Comparison of ENCODE assay signal across 18 cellular contexts in the genomic region with DNA sequence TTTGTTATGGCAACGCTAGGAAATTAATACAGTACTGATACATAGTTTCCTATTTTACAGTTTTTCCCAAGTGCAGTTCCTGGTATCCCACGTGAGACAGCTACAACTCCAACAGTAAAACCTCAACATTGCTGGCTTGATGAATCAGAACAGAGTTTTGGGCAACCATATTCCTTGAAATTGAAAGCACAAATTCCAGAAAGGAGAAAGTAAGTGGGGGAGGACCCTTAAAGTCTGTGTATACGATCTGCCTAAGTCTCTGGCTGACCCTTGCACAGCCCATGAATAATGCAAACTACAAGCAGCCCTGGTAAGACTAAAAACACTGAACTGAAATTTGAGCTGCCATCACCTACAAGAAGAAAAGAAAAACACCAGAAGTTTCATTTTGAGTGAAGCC.
DNase-seq lines count a peak whose midpoint lies in the region; TF ChIP-seq lines count a peak whose summit lies in the region.
"Had no signal": no experiment of that assay in that cellular context is flagged by ENCODE, and none has a peak within 500 bp of the region (broad histone marks: within the 10 kb centered on the region; RNA-seq: fewer than 3 reads in every experiment).

No MANE protein-coding gene starts in this region.

- in situ Hi-C loops in astrocyte of the spinal cord (cut with HindIII; ENCODE audit: low sequenced_read_pairs), result no loop called here

- TF ChIP-seq CTCF in astrocyte of the spinal cord (IDR thresholded peaks at IDR 0.05; ENCODE audit: low read depth, low read length) (no peak), kidney epithelial cell (IDR thresholded peaks at IDR 0.05; ENCODE audit: insufficient read depth, low read length, poor library complexity, severe bottlenecking) (no peak), smooth muscle cell (IDR thresholded peaks at IDR 0.05; ENCODE audit: borderline replicate concordance, insufficient read depth, poor library complexity, severe bottlenecking) (no peak), SK-N-SH (IDR thresholded peaks at IDR 0.05) (no peak)

- H3K36me3 ChIP-seq in MG63 (no peaks in the 10 kb centered on the region), kidney epithelial cell (ENCODE audit: control insufficient read depth, insufficient read depth, low read length) (no peaks in the 10 kb centered on the region), smooth muscle cell (ENCODE audit: low read depth) (no peaks in the 10 kb centered on the region), SK-N-SH (replicated peaks in 1 of 2; ENCODE audit: control insufficient read depth in 1 of 2, insufficient read depth in 2 of 2, low read length in 1 of 2) (no peaks in the 10 kb centered on the region)
- H3K36me3 ChIP-seq: ascending aorta had no signal

- no peaks in the 10 kb centered on the region for H3K27me3 ChIP-seq in MG63
- no peaks in the 10 kb centered on the region for H3K27me3 ChIP-seq in kidney epithelial cell (ENCODE audit: control insufficient read depth, insufficient read depth, low read length)
- no peaks in the 10 kb centered on the region for H3K27me3 ChIP-seq in smooth muscle cell (ENCODE audit: low read depth)
- H3K27me3 ChIP-seq in SK-N-SH (ENCODE audit: insufficient read depth), result no peaks in the 10 kb centered on the region
- H3K27me3 ChIP-seq: ascending aorta had no signal

- H3F3A ChIP-seq in smooth muscle cell (ENCODE audit: low read depth) (no peaks in the 10 kb centered on the region), SK-N-SH (replicated peaks; ENCODE audit: insufficient read depth) (no peaks in the 10 kb centered on the region)

- H3K4me2 ChIP-seq in smooth muscle cell, result peak overlapping the region; percentile 51
- no peak overlapping the region for H3K4me2 ChIP-seq in SK-N-SH

- no peaks in the 10 kb centered on the region for H3K9me2 ChIP-seq in SK-N-SH

- peaks cover 10% of the 10 kb centered on the region for H3K4me1 ChIP-seq in smooth muscle cell (ENCODE audit: low read depth)
- no peaks in the 10 kb centered on the region for H3K4me1 ChIP-seq in SK-N-SH (ENCODE audit: control insufficient read depth in 1 of 2, insufficient read depth in 2 of 2, low read depth in 1 of 2, low read length in 1 of 2)
- H3K4me1 ChIP-seq: ascending aorta had no signal

- WGBS in smooth muscle cell (ENCODE audit: low lambda C conversion rate), result 39% methylated on average over 3 of the region's 3 CpGs
- 34% methylated on average over 3 of the region's 3 CpGs for WGBS in SK-N-SH (ENCODE audit: low lambda C conversion rate)

- CTCF ChIA-PET in SK-N-SH (lab: Yijun Ruan, JAX), result no interaction called here

- peak; percentile 1 for DNase-seq in MG63
- peak; percentile 46 for DNase-seq in astrocyte of the spinal cord (ENCODE audit: low read depth, low spot score)
- peak; percentile 2 for DNase-seq in kidney epithelial cell (ENCODE audit: low read depth)
- no peak for DNase-seq in smooth muscle cell (lab: John Stamatoyannopoulos, UW; ENCODE audit: unreplicated experiment)
- DNase-seq in stimulated activated CD4-positive, alpha-beta T cell treated with anti-CD3 and anti-CD28 coated beads, Interleukin-15, amount 100 ng/mL, for 24 hours, result no peak
- no peak for DNase-seq in SK-N-SH
- no peak for DNase-seq in DMS79 (lab: John Stamatoyannopoulos, UW)
- DNase-seq: activated CD8-positive, alpha-beta memory T cell treated with anti-CD3 and anti-CD28 coated beads, Interleukin-2, amount 50 U/mL, for 4 hours; C1 segment of cervical spinal cord; DMS53; MM.1S; naive thymus-derived CD4-positive, alpha-beta T cell; NCI-H1930; NCI-H82; right cardiac atrium; stimulated activated CD4-positive, alpha-beta T cell treated with anti-CD3 and anti-CD28 coated beads, Interleukin-4, amount 100 ng/mL, for 1 hour; stimulated activated CD8-positive, alpha-beta memory T cell treated with anti-CD3 and anti-CD28 coated beads, Interleukin-4, amount 100 ng/mL, for 48 hours had no signal

- no peaks in the 10 kb centered on the region for H4K20me1 ChIP-seq in smooth muscle cell (ENCODE audit: low read depth)
- no peaks in the 10 kb centered on the region for H4K20me1 ChIP-seq in SK-N-SH (ENCODE audit: insufficient read depth)

- H3K27ac ChIP-seq in smooth muscle cell (ENCODE audit: low read depth) (peak overlapping the region; percentile 26), SK-N-SH (ENCODE audit: low read depth in 2 of 2, low read length in 1 of 2) (no peak overlapping the region)
- H3K27ac ChIP-seq: ascending aorta had no signal

- no peak overlapping the region for H3K4me3 ChIP-seq in MG63
- H3K4me3 ChIP-seq in astrocyte of the spinal cord (ENCODE audit: low read depth, low read length), result no peak overlapping the region
- H3K4me3 ChIP-seq in kidney epithelial cell (ENCODE audit: low read depth, low read length), result no peak overlapping the region
- H3K4me3 ChIP-seq in smooth muscle cell, result no peak overlapping the region
- H3K4me3 ChIP-seq in SK-N-SH (ENCODE audit: low read depth in 2 of 2, low read length in 1 of 2), result no peak overlapping the region
- H3K4me3 ChIP-seq: ascending aorta had no signal

- no peak overlapping the region for H3K9ac ChIP-seq in smooth muscle cell (ENCODE audit: low read depth)
- no peak overlapping the region for H3K9ac ChIP-seq in SK-N-SH

- H3K79me2 ChIP-seq in smooth muscle cell (ENCODE audit: low read depth), result no peaks in the 10 kb centered on the region
- no peaks in the 10 kb centered on the region for H3K79me2 ChIP-seq in SK-N-SH (ENCODE audit: insufficient read depth)

- POLR2A ChIA-PET in SK-N-SH (lab: Yijun Ruan, JAX), result no interaction called here

- TF ChIP-seq RAD21 in SK-N-SH (IDR thresholded peaks at IDR 0.05; ENCODE audit: low read length), result no peak

- no peak for TF ChIP-seq EP300 in SK-N-SH (IDR thresholded peaks at IDR 0.05; ENCODE audit: borderline replicate concordance in 1 of 2, low read depth in 1 of 2, low read length in 1 of 2)

- H3K9me3 ChIP-seq in MG63, result no peaks in the 10 kb centered on the region
- no peaks in the 10 kb centered on the region for H3K9me3 ChIP-seq in smooth muscle cell (replicated peaks; ENCODE audit: low read depth)
- H3K9me3 ChIP-seq in SK-N-SH, result no peaks in the 10 kb centered on the region
- H3K9me3 ChIP-seq: ascending aorta had no signal

- H2AFZ ChIP-seq in smooth muscle cell (ENCODE audit: low read depth), result peak overlapping the region; percentile 74
- no peak overlapping the region for H2AFZ ChIP-seq in SK-N-SH (ENCODE audit: low read depth)

TF ChIP-seq in SK-N-SH, 30 proteins besides CTCF, POLR2A, EP300 and RAD21:
- TF ChIP-seq GABPA (IDR thresholded peaks at IDR 0.05; ENCODE audit: low read depth), result no peak
- TF ChIP-seq YY1 (IDR thresholded peaks at IDR 0.05; ENCODE audit: low read depth), result no peak
- TF ChIP-seq NRF1 (IDR thresholded peaks at IDR 0.05; ENCODE audit: low read depth, low read length), result no peak
- TF ChIP-seq TCF12 (IDR thresholded peaks at IDR 0.05), result no peak
- no peak for TF ChIP-seq MEF2A (IDR thresholded peaks at IDR 0.05; ENCODE audit: borderline replicate concordance, low read depth)
- TF ChIP-seq, protein P1, sequence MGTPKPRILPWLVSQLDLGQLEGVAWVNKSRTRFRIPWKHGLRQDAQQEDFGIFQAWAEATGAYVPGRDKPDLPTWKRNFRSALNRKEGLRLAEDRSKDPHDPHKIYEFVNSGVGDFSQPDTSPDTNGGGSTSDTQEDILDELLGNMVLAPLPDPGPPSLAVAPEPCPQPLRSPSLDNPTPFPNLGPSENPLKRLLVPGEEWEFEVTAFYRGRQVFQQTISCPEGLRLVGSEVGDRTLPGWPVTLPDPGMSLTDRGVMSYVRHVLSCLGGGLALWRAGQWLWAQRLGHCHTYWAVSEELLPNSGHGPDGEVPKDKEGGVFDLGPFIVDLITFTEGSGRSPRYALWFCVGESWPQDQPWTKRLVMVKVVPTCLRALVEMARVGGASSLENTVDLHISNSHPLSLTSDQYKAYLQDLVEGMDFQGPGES (IDR thresholded peaks at IDR 0.05; ENCODE audit: low read depth, low read length), result no peak
- TF ChIP-seq NFIC (IDR thresholded peaks at IDR 0.05; ENCODE audit: borderline replicate concordance), result no peak
- TF ChIP-seq GATA2 (CRISPR knock-in tag; IDR thresholded peaks at IDR 0.05), result no peak
- TF ChIP-seq ELF1 (IDR thresholded peaks at IDR 0.05), result no peak

Comparison
In these comparisons a context has a peak if more than half of its experiments do, and no peak if none do; other contexts are left out.
1. DNase-seq: peak in MG63 (single experiment), astrocyte of the spinal cord (single experiment) and kidney epithelial cell (single experiment); none in smooth muscle cell (single experiment), stimulated activated CD4-positive, alpha-beta T cell treated with anti-CD3 and anti-CD28 coated beads, Interleukin-15, amount 100 ng/mL, for 24 hours (single experiment), SK-N-SH (single experiment) and DMS79 (single experiment).